ENCODE assay signal across 3 cellular contexts in genomic region chr18:74936343-74936742, GRCh38.
TF ChIP-seq lines count a peak whose summit lies in the region.

No MANE protein-coding gene starts in this region.

TF ChIP-seq in GM23338, 12 proteins besides CTCF, POLR2A, EP300 and RAD21 (continues in another document):
- TF ChIP-seq POLR2AphosphoS5 (IDR thresholded peaks at IDR 0.05; ENCODE audit: low read depth), result no peak
- TF ChIP-seq ETS1 (IDR thresholded peaks at IDR 0.05), result no peak
- no peak for TF ChIP-seq ZNF331 (CRISPR knock-in tag; IDR thresholded peaks at IDR 0.05; ENCODE audit: low read depth)
- TF ChIP-seq STAT1 (IDR thresholded peaks at IDR 0.05; ENCODE audit: unreplicated experiment), result no peak
- TF ChIP-seq, protein P1, sequence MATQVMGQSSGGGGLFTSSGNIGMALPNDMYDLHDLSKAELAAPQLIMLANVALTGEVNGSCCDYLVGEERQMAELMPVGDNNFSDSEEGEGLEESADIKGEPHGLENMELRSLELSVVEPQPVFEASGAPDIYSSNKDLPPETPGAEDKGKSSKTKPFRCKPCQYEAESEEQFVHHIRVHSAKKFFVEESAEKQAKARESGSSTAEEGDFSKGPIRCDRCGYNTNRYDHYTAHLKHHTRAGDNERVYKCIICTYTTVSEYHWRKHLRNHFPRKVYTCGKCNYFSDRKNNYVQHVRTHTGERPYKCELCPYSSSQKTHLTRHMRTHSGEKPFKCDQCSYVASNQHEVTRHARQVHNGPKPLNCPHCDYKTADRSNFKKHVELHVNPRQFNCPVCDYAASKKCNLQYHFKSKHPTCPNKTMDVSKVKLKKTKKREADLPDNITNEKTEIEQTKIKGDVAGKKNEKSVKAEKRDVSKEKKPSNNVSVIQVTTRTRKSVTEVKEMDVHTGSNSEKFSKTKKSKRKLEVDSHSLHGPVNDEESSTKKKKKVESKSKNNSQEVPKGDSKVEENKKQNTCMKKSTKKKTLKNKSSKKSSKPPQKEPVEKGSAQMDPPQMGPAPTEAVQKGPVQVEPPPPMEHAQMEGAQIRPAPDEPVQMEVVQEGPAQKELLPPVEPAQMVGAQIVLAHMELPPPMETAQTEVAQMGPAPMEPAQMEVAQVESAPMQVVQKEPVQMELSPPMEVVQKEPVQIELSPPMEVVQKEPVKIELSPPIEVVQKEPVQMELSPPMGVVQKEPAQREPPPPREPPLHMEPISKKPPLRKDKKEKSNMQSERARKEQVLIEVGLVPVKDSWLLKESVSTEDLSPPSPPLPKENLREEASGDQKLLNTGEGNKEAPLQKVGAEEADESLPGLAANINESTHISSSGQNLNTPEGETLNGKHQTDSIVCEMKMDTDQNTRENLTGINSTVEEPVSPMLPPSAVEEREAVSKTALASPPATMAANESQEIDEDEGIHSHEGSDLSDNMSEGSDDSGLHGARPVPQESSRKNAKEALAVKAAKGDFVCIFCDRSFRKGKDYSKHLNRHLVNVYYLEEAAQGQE (IDR thresholded peaks at IDR 0.05; ENCODE audit: unreplicated experiment), result no peak
- no peak for TF ChIP-seq NANOG (IDR thresholded peaks at IDR 0.05; ENCODE audit: borderline replicate concordance)
- TF ChIP-seq ZNF114 (CRISPR knock-in tag; IDR thresholded peaks at IDR 0.05), result no peak
- TF ChIP-seq JUNB (IDR thresholded peaks at IDR 0.05; ENCODE audit: unreplicated experiment), result no peak
- TF ChIP-seq EZH2phosphoT487 (IDR thresholded peaks at IDR 0.05; ENCODE audit: unreplicated experiment), result no peak
- TF ChIP-seq CREB1 (CRISPR knock-in tag; IDR thresholded peaks at IDR 0.05; ENCODE audit: low read depth), result no peak

TF ChIP-seq in IMR-90, 13 proteins besides CTCF, POLR2A, EP300 and RAD21:
- no peak for TF ChIP-seq CEBPB (IDR thresholded peaks at IDR 0.05; ENCODE audit: low read depth, low read length)
- no peak for TF ChIP-seq BHLHE40 (IDR thresholded peaks at IDR 0.05; ENCODE audit: low read depth, low read length)
- no peak for TF ChIP-seq CHD1 (IDR thresholded peaks at IDR 0.05; ENCODE audit: low read depth, low read length)
- TF ChIP-seq NFE2L2 (IDR thresholded peaks at IDR 0.05; ENCODE audit: low read depth, low read length), result no peak
- TF ChIP-seq FOS (IDR thresholded peaks at IDR 0.05; ENCODE audit: low read depth, low read length), result no peak
- TF ChIP-seq RCOR1 (IDR thresholded peaks at IDR 0.05; ENCODE audit: insufficient replicate concordance, low read length), result no peak
- TF ChIP-seq, protein P2, sequence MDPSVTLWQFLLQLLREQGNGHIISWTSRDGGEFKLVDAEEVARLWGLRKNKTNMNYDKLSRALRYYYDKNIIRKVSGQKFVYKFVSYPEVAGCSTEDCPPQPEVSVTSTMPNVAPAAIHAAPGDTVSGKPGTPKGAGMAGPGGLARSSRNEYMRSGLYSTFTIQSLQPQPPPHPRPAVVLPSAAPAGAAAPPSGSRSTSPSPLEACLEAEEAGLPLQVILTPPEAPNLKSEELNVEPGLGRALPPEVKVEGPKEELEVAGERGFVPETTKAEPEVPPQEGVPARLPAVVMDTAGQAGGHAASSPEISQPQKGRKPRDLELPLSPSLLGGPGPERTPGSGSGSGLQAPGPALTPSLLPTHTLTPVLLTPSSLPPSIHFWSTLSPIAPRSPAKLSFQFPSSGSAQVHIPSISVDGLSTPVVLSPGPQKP (IDR thresholded peaks at IDR 0.05; ENCODE audit: borderline replicate concordance, low read depth, low read length), result no peak
- no peak for TF ChIP-seq MAZ (IDR thresholded peaks at IDR 0.05; ENCODE audit: borderline replicate concordance, low read depth, low read length)
- no peak for TF ChIP-seq MXI1 (IDR thresholded peaks at IDR 0.05; ENCODE audit: borderline replicate concordance, low read depth, low read length)
- no peak for TF ChIP-seq MAFK (IDR thresholded peaks at IDR 0.05; ENCODE audit: low read depth, low read length)
- TF ChIP-seq, protein P3, sequence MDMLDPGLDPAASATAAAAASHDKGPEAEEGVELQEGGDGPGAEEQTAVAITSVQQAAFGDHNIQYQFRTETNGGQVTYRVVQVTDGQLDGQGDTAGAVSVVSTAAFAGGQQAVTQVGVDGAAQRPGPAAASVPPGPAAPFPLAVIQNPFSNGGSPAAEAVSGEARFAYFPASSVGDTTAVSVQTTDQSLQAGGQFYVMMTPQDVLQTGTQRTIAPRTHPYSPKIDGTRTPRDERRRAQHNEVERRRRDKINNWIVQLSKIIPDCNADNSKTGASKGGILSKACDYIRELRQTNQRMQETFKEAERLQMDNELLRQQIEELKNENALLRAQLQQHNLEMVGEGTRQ (IDR thresholded peaks at IDR 0.05; ENCODE audit: low read depth, low read length), result no peak
- TF ChIP-seq SMC3 (IDR thresholded peaks at IDR 0.05; ENCODE audit: low read depth, low read length), result no peak

TF ChIP-seq in H1, 55 proteins besides CTCF, POLR2A, EP300 and RAD21:
- TF ChIP-seq RFX5 (IDR thresholded peaks at IDR 0.05; ENCODE audit: borderline replicate concordance, low read depth, low read length), result no peak
- no peak for TF ChIP-seq POU5F1 (IDR thresholded peaks at IDR 0.05; ENCODE audit: low read depth, low read length)
- no peak for TF ChIP-seq CEBPB (IDR thresholded peaks at IDR 0.05; ENCODE audit: low read depth, low read length)
- no peak for TF ChIP-seq CREB1 (IDR thresholded peaks at IDR 0.05)
- no peak for TF ChIP-seq MAX (IDR thresholded peaks at IDR 0.05)
- no peak for TF ChIP-seq GABPA (IDR thresholded peaks at IDR 0.05; ENCODE audit: borderline replicate concordance, insufficient read depth, low read length)
- no peak for TF ChIP-seq BACH1 (IDR thresholded peaks at IDR 0.05; ENCODE audit: low read length)
- no peak for TF ChIP-seq SUZ12 (IDR thresholded peaks at IDR 0.05; ENCODE audit: low read length)
- TF ChIP-seq, protein P4, sequence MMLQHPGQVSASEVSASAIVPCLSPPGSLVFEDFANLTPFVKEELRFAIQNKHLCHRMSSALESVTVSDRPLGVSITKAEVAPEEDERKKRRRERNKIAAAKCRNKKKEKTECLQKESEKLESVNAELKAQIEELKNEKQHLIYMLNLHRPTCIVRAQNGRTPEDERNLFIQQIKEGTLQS (IDR thresholded peaks at IDR 0.05; ENCODE audit: insufficient read depth, low read depth, low read length), result no peak
